Comparison of ENCODE assay signal across 1 cellular context in the genomic region with DNA sequence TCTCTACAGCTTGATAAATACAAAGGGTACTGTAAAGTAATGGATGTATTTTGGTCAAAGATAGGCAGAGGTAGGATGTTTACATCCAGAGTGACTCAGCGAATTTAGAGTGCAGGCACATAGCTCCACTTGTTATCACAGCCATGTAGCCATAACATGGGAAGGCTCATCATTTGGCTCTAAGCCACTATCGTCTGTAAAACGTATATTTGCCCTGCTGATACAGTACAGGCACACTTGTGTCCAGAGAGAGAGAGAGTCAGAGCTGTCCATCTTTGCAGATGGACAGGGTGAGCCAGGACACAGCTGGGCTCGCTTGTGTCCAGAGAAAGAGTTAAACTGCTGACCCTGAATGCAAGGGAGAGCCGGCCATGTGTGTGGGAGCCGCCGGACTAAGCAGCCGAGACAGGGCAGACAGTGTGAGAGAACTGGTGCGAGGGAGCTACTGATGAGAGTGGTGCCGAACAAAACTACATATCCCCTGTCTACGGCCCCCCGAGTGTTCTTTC.
TF ChIP-seq lines count a peak whose summit lies in the region.

No MANE protein-coding gene starts in this region.

TF ChIP-seq in K562, 482 proteins besides CTCF, POLR2A, EP300 and RAD21 (continued from another document and continues in another):
- no peak for TF ChIP-seq ZBTB11 (CRISPR knock-in tag; IDR thresholded peaks at IDR 0.05)
- 0 out of 2 replicates have a peak, but pooled peaks have one; percentile 24 for TF ChIP-seq FOXJ3 (CRISPR knock-in tag; IDR thresholded peaks at IDR 0.05)
- TF ChIP-seq FOXP4 (CRISPR knock-in tag; IDR thresholded peaks at IDR 0.05; ENCODE audit: borderline replicate concordance), result no peak
- 0 out of 2 replicates have a peak, but pooled peaks have one; percentile 32 for TF ChIP-seq EGR1 (conservative IDR thresholded peaks at IDR 0.05)
- TF ChIP-seq, protein P1, sequence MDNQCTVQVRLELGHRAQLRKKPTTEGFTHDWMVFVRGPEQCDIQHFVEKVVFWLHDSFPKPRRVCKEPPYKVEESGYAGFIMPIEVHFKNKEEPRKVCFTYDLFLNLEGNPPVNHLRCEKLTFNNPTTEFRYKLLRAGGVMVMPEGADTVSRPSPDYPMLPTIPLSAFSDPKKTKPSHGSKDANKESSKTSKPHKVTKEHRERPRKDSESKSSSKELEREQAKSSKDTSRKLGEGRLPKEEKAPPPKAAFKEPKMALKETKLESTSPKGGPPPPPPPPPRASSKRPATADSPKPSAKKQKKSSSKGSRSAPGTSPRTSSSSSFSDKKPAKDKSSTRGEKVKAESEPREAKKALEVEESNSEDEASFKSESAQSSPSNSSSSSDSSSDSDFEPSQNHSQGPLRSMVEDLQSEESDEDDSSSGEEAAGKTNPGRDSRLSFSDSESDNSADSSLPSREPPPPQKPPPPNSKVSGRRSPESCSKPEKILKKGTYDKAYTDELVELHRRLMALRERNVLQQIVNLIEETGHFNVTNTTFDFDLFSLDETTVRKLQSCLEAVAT (IDR thresholded peaks at IDR 0.05), result no peak
- no peak for TF ChIP-seq TOE1 (IDR thresholded peaks at IDR 0.05; ENCODE audit: borderline replicate concordance)
- no peak for TF ChIP-seq TOE1 (CRISPR knock-in tag; IDR thresholded peaks at IDR 0.05; ENCODE audit: borderline replicate concordance, low read depth)
- peak; percentile 97 for TF ChIP-seq NFE2L1 (tag; IDR thresholded peaks at IDR 0.05; ENCODE audit: borderline replicate concordance, low read depth)
- no peak for TF ChIP-seq ZZZ3 (IDR thresholded peaks at IDR 0.05)
- TF ChIP-seq ZNF318 (IDR thresholded peaks at IDR 0.05; ENCODE audit: borderline replicate concordance in 1 of 2, low read depth in 1 of 2), result no peak
- TF ChIP-seq ZNF431 (CRISPR knock-in tag; IDR thresholded peaks at IDR 0.05), result no peak
- TF ChIP-seq RFX7 (CRISPR knock-in tag; IDR thresholded peaks at IDR 0.05), result no peak
- TF ChIP-seq SP2 (IDR thresholded peaks at IDR 0.05; ENCODE audit: extremely low read depth, low read depth, low read length, poor library complexity, severe bottlenecking), result no peak
- TF ChIP-seq ZMIZ1 (IDR thresholded peaks at IDR 0.05; ENCODE audit: low read depth in 2 of 2, low read length in 2 of 2), result no peak
- TF ChIP-seq, protein P2, sequence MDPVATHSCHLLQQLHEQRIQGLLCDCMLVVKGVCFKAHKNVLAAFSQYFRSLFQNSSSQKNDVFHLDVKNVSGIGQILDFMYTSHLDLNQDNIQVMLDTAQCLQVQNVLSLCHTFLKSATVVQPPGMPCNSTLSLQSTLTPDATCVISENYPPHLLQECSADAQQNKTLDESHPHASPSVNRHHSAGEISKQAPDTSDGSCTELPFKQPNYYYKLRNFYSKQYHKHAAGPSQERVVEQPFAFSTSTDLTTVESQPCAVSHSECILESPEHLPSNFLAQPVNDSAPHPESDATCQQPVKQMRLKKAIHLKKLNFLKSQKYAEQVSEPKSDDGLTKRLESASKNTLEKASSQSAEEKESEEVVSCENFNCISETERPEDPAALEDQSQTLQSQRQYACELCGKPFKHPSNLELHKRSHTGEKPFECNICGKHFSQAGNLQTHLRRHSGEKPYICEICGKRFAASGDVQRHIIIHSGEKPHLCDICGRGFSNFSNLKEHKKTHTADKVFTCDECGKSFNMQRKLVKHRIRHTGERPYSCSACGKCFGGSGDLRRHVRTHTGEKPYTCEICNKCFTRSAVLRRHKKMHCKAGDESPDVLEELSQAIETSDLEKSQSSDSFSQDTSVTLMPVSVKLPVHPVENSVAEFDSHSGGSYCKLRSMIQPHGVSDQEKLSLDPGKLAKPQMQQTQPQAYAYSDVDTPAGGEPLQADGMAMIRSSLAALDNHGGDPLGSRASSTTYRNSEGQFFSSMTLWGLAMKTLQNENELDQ (CRISPR knock-in tag; IDR thresholded peaks at IDR 0.05; ENCODE audit: borderline replicate concordance), result no peak
- no peak for TF ChIP-seq TEAD2 (tag; IDR thresholded peaks at IDR 0.05)
- no peak for TF ChIP-seq ZNF740 (CRISPR knock-in tag; IDR thresholded peaks at IDR 0.05)
- TF ChIP-seq ZNF740 (tag; IDR thresholded peaks at IDR 0.05), result no peak
- no peak for TF ChIP-seq POLR2AphosphoS2 (IDR thresholded peaks at IDR 0.05; ENCODE audit: low read length)
- TF ChIP-seq ZNF274 (IDR thresholded peaks at IDR 0.05; ENCODE audit: borderline replicate concordance, low read depth, low read length), result no peak
- TF ChIP-seq ZKSCAN1 (IDR thresholded peaks at IDR 0.05; ENCODE audit: low read depth, low read length), result no peak
- TF ChIP-seq PKNOX1 (IDR thresholded peaks at IDR 0.05), result peak; percentile 90
- TF ChIP-seq ZNF184 (CRISPR knock-in tag; IDR thresholded peaks at IDR 0.05), result no peak
